In the genomic region with DNA sequence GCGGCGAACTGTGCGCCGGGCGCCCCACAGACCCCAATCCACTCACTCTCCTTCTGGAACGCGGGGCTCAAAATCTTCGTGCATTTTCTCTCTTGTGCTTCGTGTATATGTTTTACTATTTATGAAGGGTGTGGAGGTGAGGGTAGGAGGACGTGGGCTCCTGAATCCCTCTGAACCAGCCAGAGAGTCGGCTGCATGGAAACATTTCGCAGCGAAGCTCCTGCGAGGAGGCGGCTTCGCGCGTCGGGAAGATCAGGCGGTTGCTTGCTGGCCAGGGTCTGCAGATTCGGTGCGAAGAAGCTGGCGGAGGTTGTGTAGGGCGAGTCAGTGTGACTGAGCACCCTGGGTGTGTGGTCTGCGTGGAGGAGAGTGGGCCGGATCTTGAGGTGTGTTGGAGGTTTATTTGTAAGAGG, we compare ENCODE assay signal across 10 cellular contexts. TPM values are rescaled to one million over a fixed set of nuclear protein-coding genes. Genes with fewer than 3 reads are reported as not detected.
A peak's percentile ranks its signal among the peaks of the same experiment; 100 is the strongest.
DNase-seq lines count a peak whose midpoint lies in the region; FAIRE-seq and TF ChIP-seq lines count a peak whose summit lies in the region.
"Had no signal": no experiment of that assay in that cellular context is flagged by ENCODE, and none has a peak within 500 bp of the region (broad histone marks: within the 10 kb centered on the region; RNA-seq: fewer than 3 reads in every experiment).

No MANE protein-coding gene starts in this region.

- peak overlapping the region; percentile 57 for H3K4me3 ChIP-seq in colonic mucosa
- peak overlapping the region; percentile 68 to 78 for H3K4me3 ChIP-seq in mucosa of rectum (ENCODE audit: low read length in 2 of 2)
- H3K4me3 ChIP-seq in tibial artery: peak overlapping the region; percentile 79 to 96

- H3K27ac Mint-ChIP-seq in activated naive CD4-positive, alpha-beta T cell treated with anti-CD3 and anti-CD28 coated beads for 36 hours: no peak overlapping the region
- H3K27ac Mint-ChIP-seq in activated naive CD4-positive, alpha-beta T cell treated with anti-CD3 and anti-CD28 coated beads, Interleukin-2, amount 10 ng/mL, durations not matched to agents 7 days and 5 days: no peak overlapping the region
- no peak overlapping the region for H3K27ac Mint-ChIP-seq in CD14-positive monocyte

- peak overlapping the region; percentile 10 for H3K4me3 Mint-ChIP-seq in activated naive CD4-positive, alpha-beta T cell treated with anti-CD3 and anti-CD28 coated beads for 36 hours
- no peak overlapping the region for H3K4me3 Mint-ChIP-seq in activated naive CD4-positive, alpha-beta T cell treated with anti-CD3 and anti-CD28 coated beads, Interleukin-2, amount 10 ng/mL, durations not matched to agents 7 days and 5 days
- peak overlapping the region in 1 of 2 donors; percentile 82 for H3K4me3 Mint-ChIP-seq in CD14-positive monocyte

- CTCF ChIA-PET in activated naive CD4-positive, alpha-beta T cell treated with anti-CD3 and anti-CD28 coated beads for 36 hours (lab: Charles Lee): no interaction called here
- CTCF ChIA-PET in activated naive CD4-positive, alpha-beta T cell treated with anti-CD3 and anti-CD28 coated beads, Interleukin-2, amount 10 ng/mL, durations not matched to agents 7 days and 5 days (lab: Charles Lee): no interaction called here

- no peak for DNase-seq in activated naive CD4-positive, alpha-beta T cell treated with anti-CD3 and anti-CD28 coated beads for 36 hours
- no peak for DNase-seq in activated naive CD4-positive, alpha-beta T cell treated with anti-CD3 and anti-CD28 coated beads, Interleukin-2, amount 10 ng/mL, durations not matched to agents 7 days and 5 days
- DNase-seq in colonic mucosa: peak; percentile 29
- no peak for DNase-seq in tibial artery
- DNase-seq in AG08396 (ENCODE audit: low spot score): no peak
- DNase-seq in RCC 7860 (ENCODE audit: low spot score): no peak
- DNase-seq in CD14-positive monocyte (ENCODE audit: low spot score): no peak
- DNase-seq: activated gamma-delta T cell treated with Interleukin-2 at 50 U/mL for 16 hours, T-helper 9 cell had no signal

- H3K27ac ChIP-seq in colonic mucosa: no peak overlapping the region
- no peak overlapping the region for H3K27ac ChIP-seq in mucosa of rectum (ENCODE audit: low read depth in 2 of 2, low read length in 2 of 2)
- H3K27ac ChIP-seq in tibial artery: peak overlapping the region; percentile 88 to 95

- H3K27me3 ChIP-seq in colonic mucosa (peaks cover 20% of the 10 kb centered on the region), mucosa of rectum (ENCODE audit: control insufficient read depth in 2 of 2, insufficient read depth in 2 of 2, low read length in 2 of 2) (peaks cover 0 to 3% of the 10 kb centered on the region in 2 donors), tibial artery (no peaks in the 10 kb centered on the region)

- no peaks in the 10 kb centered on the region for H3K9me3 ChIP-seq in colonic mucosa
- H3K9me3 ChIP-seq in mucosa of rectum (ENCODE audit: control insufficient read depth in 2 of 2, low read length in 2 of 2): no peaks in the 10 kb centered on the region
- no peaks in the 10 kb centered on the region for H3K9me3 ChIP-seq in tibial artery

- H3K27me3 Mint-ChIP-seq in activated naive CD4-positive, alpha-beta T cell treated with anti-CD3 and anti-CD28 coated beads for 36 hours (ENCODE audit: low read depth): peaks cover 54% of the 10 kb centered on the region
- H3K27me3 Mint-ChIP-seq in activated naive CD4-positive, alpha-beta T cell treated with anti-CD3 and anti-CD28 coated beads, Interleukin-2, amount 10 ng/mL, durations not matched to agents 7 days and 5 days: peaks cover 39% of the 10 kb centered on the region
- H3K27me3 Mint-ChIP-seq in CD14-positive monocyte (ENCODE audit: low read depth in 3 of 3): peaks cover 36 to 54% (median 39%) of the 10 kb centered on the region in 3 donors

- no peak for FAIRE-seq in RCC 7860 (lab: Jason Lieb, UNC)

- peak overlapping the region; percentile 74 to 76 for H3K9ac ChIP-seq in colonic mucosa (ENCODE audit: low read depth in 2 of 2, low read length in 2 of 2)
- peak overlapping the region in 1 of 2 donors; percentile 47 for H3K9ac ChIP-seq in mucosa of rectum (ENCODE audit: low read depth in 1 of 2, low read length in 2 of 2)

- H3K4me1 ChIP-seq in colonic mucosa (no peaks in the 10 kb centered on the region), mucosa of rectum (ENCODE audit: control insufficient read depth in 2 of 2, insufficient read depth in 2 of 2, low read length in 2 of 2) (peaks cover 6 to 12% of the 10 kb centered on the region in 2 donors), tibial artery (peaks cover 0 to 63% (median 16%) of the 10 kb centered on the region in 4 donors)

- no peaks in the 10 kb centered on the region for H3K36me3 ChIP-seq in colonic mucosa
- no peaks in the 10 kb centered on the region for H3K36me3 ChIP-seq in mucosa of rectum (ENCODE audit: control insufficient read depth in 2 of 2, insufficient read depth in 2 of 2, low read length in 2 of 2)
- H3K36me3 ChIP-seq in tibial artery: no peaks in the 10 kb centered on the region

- no peak for TF ChIP-seq CTCF in colonic mucosa (IDR thresholded peaks at IDR 0.05)
- TF ChIP-seq CTCF in tibial artery (IDR thresholded peaks at IDR 0.05): no peak
- TF ChIP-seq CTCF in CD14-positive monocyte (IDR thresholded peaks at IDR 0.05): no peak

- peaks cover 13% of the 10 kb centered on the region for H3K4me1 Mint-ChIP-seq in activated naive CD4-positive, alpha-beta T cell treated with anti-CD3 and anti-CD28 coated beads for 36 hours (ENCODE audit: low read depth)
- H3K4me1 Mint-ChIP-seq in activated naive CD4-positive, alpha-beta T cell treated with anti-CD3 and anti-CD28 coated beads, Interleukin-2, amount 10 ng/mL, durations not matched to agents 7 days and 5 days: peaks cover 2% of the 10 kb centered on the region
- no peaks in the 10 kb centered on the region for H3K4me1 Mint-ChIP-seq in CD14-positive monocyte

- no peaks in the 10 kb centered on the region for H3K9me3 Mint-ChIP-seq in activated naive CD4-positive, alpha-beta T cell treated with anti-CD3 and anti-CD28 coated beads for 36 hours
- H3K9me3 Mint-ChIP-seq in activated naive CD4-positive, alpha-beta T cell treated with anti-CD3 and anti-CD28 coated beads, Interleukin-2, amount 10 ng/mL, durations not matched to agents 7 days and 5 days: no peaks in the 10 kb centered on the region
- H3K9me3 Mint-ChIP-seq in CD14-positive monocyte: peaks cover 2 to 11% (median 2%) of the 10 kb centered on the region in 7 donors

- intact Hi-C loops in activated naive CD4-positive, alpha-beta T cell treated with anti-CD3 and anti-CD28 coated beads for 36 hours (cut with micrococcal nuclease): no loop called here
- intact Hi-C loops in colonic mucosa (cut with DNase I) (no loop called here), tibial artery (cut with DNase I; ENCODE audit: low total_unique reads) (no loop called here), CD14-positive monocyte (cut with micrococcal nuclease) (no loop called here)

- no peaks in the 10 kb centered on the region for H3K36me3 Mint-ChIP-seq in activated naive CD4-positive, alpha-beta T cell treated with anti-CD3 and anti-CD28 coated beads for 36 hours (ENCODE audit: low read depth)
- H3K36me3 Mint-ChIP-seq in activated naive CD4-positive, alpha-beta T cell treated with anti-CD3 and anti-CD28 coated beads, Interleukin-2, amount 10 ng/mL, durations not matched to agents 7 days and 5 days: no peaks in the 10 kb centered on the region
- peaks cover 0 to 3% of the 10 kb centered on the region in 2 donors for H3K36me3 Mint-ChIP-seq in CD14-positive monocyte

RNA-seq across cellular contexts. Expression of gene CNTN4, which starts 1.1 kb away (rescaled TPM):
- total RNA-seq in activated naive CD4-positive, alpha-beta T cell treated with anti-CD3 and anti-CD28 coated beads for 36 hours: not detected
- total RNA-seq in colonic mucosa: 10 to 100 TPM in 1 of 2 donors, 1 to 10 TPM in 1; 8.2 to 19.1 TPM
- polyA plus RNA-seq in CD14-positive monocyte: not detected

Comparison
In these comparisons a context has a peak if more than half of its experiments do, and no peak if none do; other contexts are left out.
1. H3K27ac ChIP-seq: peak in tibial artery (2 of 2); none in colonic mucosa (single experiment) and mucosa of rectum (0 of 2).
2. RNA of gene CNTN4, which starts 1.1 kb away (total RNA-seq): 8.2 to 19.1 TPM in colonic mucosa; not detected in activated naive CD4-positive, alpha-beta T cell treated with anti-CD3 and anti-CD28 coated beads for 36 hours; every median in the first group is over 4 times any median in the second.
3. Peak in every context shown above with its lines, with median percentiles within 50 percentile points of each other: H3K4me3 ChIP-seq.